9 cellular contexts compared by ENCODE assay signal in the genomic region with DNA sequence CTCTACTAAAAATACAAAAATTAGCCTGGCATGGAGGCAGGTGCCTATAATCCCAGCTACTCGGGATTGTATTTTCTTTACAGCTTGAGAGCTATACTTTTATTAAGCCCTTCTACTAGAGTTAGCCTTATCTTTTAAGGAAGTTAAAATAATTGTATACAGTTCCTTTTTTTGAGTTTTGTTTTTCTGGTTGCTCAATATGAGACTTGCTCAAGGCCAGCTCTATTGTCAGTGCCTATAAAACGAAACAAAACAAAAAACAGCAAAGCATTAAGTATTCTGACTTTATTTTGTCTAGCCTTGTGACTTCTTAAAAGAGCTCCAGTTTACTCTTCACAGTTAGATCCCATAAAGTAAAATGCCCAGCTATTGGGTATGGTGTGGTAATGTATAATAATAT. TPM values are rescaled to one million over a fixed set of nuclear protein-coding genes. Genes with fewer than 3 reads are reported as not detected.
DNase-seq lines count a peak whose midpoint lies in the region; ATAC-seq and TF ChIP-seq lines count a peak whose summit lies in the region.
"Had no signal": no experiment of that assay in that cellular context is flagged by ENCODE, and none has a peak within 500 bp of the region (broad histone marks: within the 10 kb centered on the region; RNA-seq: fewer than 3 reads in every experiment).

No MANE protein-coding gene starts in this region.

- peaks cover 5% of the 10 kb centered on the region for H3K36me3 ChIP-seq in smooth muscle cell (ENCODE audit: low read depth)

- peaks cover 12% of the 10 kb centered on the region for H3K4me1 ChIP-seq in smooth muscle cell (ENCODE audit: low read depth)

- no peaks in the 10 kb centered on the region for H3K27me3 Mint-ChIP-seq in activated naive CD8-positive, alpha-beta T cell treated with anti-CD3 and anti-CD28 coated beads for 36 hours

- peaks cover 22% of the 10 kb centered on the region for H3K4me1 Mint-ChIP-seq in activated naive CD8-positive, alpha-beta T cell treated with anti-CD3 and anti-CD28 coated beads for 36 hours

- no peak overlapping the region for H3K27ac Mint-ChIP-seq in activated naive CD8-positive, alpha-beta T cell treated with anti-CD3 and anti-CD28 coated beads for 36 hours

- no peak overlapping the region for H3K9ac ChIP-seq in smooth muscle cell (ENCODE audit: low read depth)

- H3K4me3 ChIP-seq in fibroblast of pulmonary artery (replicated peaks; ENCODE audit: low read depth, low read length) (peak overlapping the region; percentile 6), smooth muscle cell (no peak overlapping the region)

- ATAC-seq in GM21423 (IDR thresholded peaks at IDR 0.05; ENCODE audit: unreplicated experiment), result peak; percentile 85
- peak; percentile 72 for ATAC-seq in HG03469 (IDR thresholded peaks at IDR 0.05; ENCODE audit: unreplicated experiment)

- H3K9me3 Mint-ChIP-seq in activated naive CD8-positive, alpha-beta T cell treated with anti-CD3 and anti-CD28 coated beads for 36 hours, result peaks cover 3% of the 10 kb centered on the region

- no peak overlapping the region for H3K27ac ChIP-seq in smooth muscle cell (ENCODE audit: low read depth)
- H3K27ac ChIP-seq: VCaP had no signal

- H3K9me3 ChIP-seq in smooth muscle cell (replicated peaks; ENCODE audit: low read depth), result no peaks in the 10 kb centered on the region

- H3K79me2 ChIP-seq in smooth muscle cell (ENCODE audit: low read depth), result peaks cover 99% of the 10 kb centered on the region

- peaks cover 87% of the 10 kb centered on the region for H4K20me1 ChIP-seq in smooth muscle cell (ENCODE audit: low read depth)

- TF ChIP-seq CTCF in fibroblast of pulmonary artery (IDR thresholded peaks at IDR 0.05; ENCODE audit: low read length, missing control alignments), result no peak
- no peak for TF ChIP-seq CTCF in smooth muscle cell (IDR thresholded peaks at IDR 0.05; ENCODE audit: borderline replicate concordance, insufficient read depth, poor library complexity, severe bottlenecking)

- no peaks in the 10 kb centered on the region for H3K27me3 ChIP-seq in smooth muscle cell (ENCODE audit: low read depth)

- WGBS in smooth muscle cell (ENCODE audit: low lambda C conversion rate), result 93% methylated on average over 2 of the region's 2 CpGs

- no peaks in the 10 kb centered on the region for H3F3A ChIP-seq in smooth muscle cell (ENCODE audit: low read depth)

- peaks cover 17% of the 10 kb centered on the region for H3K36me3 Mint-ChIP-seq in activated naive CD8-positive, alpha-beta T cell treated with anti-CD3 and anti-CD28 coated beads for 36 hours

- H3K4me3 Mint-ChIP-seq in activated naive CD8-positive, alpha-beta T cell treated with anti-CD3 and anti-CD28 coated beads for 36 hours, result no peak overlapping the region

- H2AFZ ChIP-seq in smooth muscle cell (ENCODE audit: low read depth), result no peak overlapping the region

- H3K4me2 ChIP-seq in smooth muscle cell, result no peak overlapping the region

- peak; percentile 90 for DNase-seq in CD1c-positive myeloid dendritic cell (ENCODE audit: extremely low spot score)
- DNase-seq in fibroblast of pulmonary artery (ENCODE audit: low read depth), result peak; percentile 69
- no peak for DNase-seq in activated naive CD8-positive, alpha-beta T cell treated with anti-CD3 and anti-CD28 coated beads for 36 hours
- no peak for DNase-seq in smooth muscle cell (lab: John Stamatoyannopoulos, UW; ENCODE audit: unreplicated experiment)
- DNase-seq in activated CD8-positive, alpha-beta memory T cell treated with anti-CD3 and anti-CD28 coated beads for 24 hours, result no peak
- no peak for DNase-seq in mucosa of gallbladder (ENCODE audit: low spot score)

RNA-seq across cellular contexts. Expression of a gene that starts 17.2 kb away (rescaled TPM):
- 10 to 100 TPM; 15.5 to 15.7 TPM for total RNA-seq in activated naive CD8-positive, alpha-beta T cell treated with anti-CD3 and anti-CD28 coated beads for 36 hours
- total RNA-seq in smooth muscle cell, result 41.2 and 47.1 TPM in 2 replicates
- 14.6 and 16.3 TPM in 2 replicates for polyA plus RNA-seq in smooth muscle cell
- total RNA-seq in mucosa of gallbladder, result 34.6 TPM

Comparison
In these comparisons a context has a peak if more than half of its experiments do, and no peak if none do; other contexts are left out.
1. DNase-seq: peak in CD1c-positive myeloid dendritic cell (single experiment) and fibroblast of pulmonary artery (single experiment); none in activated naive CD8-positive, alpha-beta T cell treated with anti-CD3 and anti-CD28 coated beads for 36 hours (single experiment), smooth muscle cell (single experiment), activated CD8-positive, alpha-beta memory T cell treated with anti-CD3 and anti-CD28 coated beads for 24 hours (single experiment) and mucosa of gallbladder (single experiment).